ENCODE assay signal across 1 cellular context in the genomic region with DNA sequence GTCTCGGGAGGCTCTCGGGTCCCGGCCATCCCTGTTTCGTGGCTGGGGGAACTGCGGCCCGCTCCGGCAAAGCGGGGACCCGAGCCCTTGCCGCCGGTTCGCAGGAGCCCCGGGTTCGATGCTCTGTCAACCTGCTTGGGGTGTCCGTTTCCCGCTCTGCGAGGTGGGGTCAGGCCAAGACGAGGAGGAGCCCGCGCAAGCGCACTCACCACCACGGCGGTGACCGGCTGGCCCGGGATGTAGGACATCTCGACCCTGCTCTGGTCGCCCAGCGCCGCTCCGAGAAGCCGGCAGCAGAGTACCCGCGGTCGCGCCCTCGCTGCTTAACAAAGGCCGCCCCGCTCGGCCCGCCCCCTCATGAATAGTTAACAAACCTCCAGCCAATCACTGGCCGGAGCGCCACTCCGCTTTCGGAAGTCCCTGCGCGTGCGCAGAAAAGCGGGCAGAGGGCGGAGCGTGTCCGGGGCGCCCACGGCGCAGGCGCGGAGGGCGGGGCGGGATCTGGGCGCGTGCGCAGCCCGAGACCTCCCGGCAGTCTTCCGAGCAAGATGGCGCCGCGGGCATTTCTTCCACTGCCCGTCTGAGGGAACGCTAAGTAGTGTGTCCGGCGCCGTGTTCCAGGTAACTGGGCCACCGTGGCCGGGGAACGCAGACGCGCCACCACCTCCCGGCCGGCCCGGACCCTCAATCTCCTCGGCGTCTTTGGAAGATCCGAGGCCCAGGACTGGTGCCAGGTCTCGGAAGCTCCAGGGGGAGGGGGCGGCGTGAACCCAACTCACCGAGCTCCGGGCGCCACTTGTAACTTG.
TF ChIP-seq lines count a peak whose summit lies in the region.

A gene (plus strand): TSS at position 534 of the 806 bp plus-strand sequence. CDS start 335 bp downstream, outside the sequence.
A gene with protein sequence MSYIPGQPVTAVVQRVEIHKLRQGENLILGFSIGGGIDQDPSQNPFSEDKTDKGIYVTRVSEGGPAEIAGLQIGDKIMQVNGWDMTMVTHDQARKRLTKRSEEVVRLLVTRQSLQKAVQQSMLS (minus strand): TSS at position 300 of the 806 bp plus-strand sequence. CDS start 52 bp downstream, at position 248.

TF ChIP-seq in WTC11, 78 proteins besides CTCF, POLR2A, EP300 and RAD21 (continued from another document):
- TF ChIP-seq, protein P1, sequence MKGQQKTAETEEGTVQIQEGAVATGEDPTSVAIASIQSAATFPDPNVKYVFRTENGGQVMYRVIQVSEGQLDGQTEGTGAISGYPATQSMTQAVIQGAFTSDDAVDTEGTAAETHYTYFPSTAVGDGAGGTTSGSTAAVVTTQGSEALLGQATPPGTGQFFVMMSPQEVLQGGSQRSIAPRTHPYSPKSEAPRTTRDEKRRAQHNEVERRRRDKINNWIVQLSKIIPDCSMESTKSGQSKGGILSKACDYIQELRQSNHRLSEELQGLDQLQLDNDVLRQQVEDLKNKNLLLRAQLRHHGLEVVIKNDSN (CRISPR knock-in tag; IDR thresholded peaks at IDR 0.05): no peak
- TF ChIP-seq, protein P2, sequence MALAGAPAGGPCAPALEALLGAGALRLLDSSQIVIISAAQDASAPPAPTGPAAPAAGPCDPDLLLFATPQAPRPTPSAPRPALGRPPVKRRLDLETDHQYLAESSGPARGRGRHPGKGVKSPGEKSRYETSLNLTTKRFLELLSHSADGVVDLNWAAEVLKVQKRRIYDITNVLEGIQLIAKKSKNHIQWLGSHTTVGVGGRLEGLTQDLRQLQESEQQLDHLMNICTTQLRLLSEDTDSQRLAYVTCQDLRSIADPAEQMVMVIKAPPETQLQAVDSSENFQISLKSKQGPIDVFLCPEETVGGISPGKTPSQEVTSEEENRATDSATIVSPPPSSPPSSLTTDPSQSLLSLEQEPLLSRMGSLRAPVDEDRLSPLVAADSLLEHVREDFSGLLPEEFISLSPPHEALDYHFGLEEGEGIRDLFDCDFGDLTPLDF (CRISPR knock-in tag; IDR thresholded peaks at IDR 0.05): no peak
- no peak for TF ChIP-seq CREB1 (CRISPR knock-in tag; IDR thresholded peaks at IDR 0.05)
- TF ChIP-seq NFE2L1 (CRISPR knock-in tag; IDR thresholded peaks at IDR 0.05): no peak; the same call in 1 of the 2 replicates
- 0 out of 2 replicates have a peak, but pooled peaks have one; percentile 68 for TF ChIP-seq CBFB (CRISPR knock-in tag; IDR thresholded peaks at IDR 0.05; ENCODE audit: low read depth)
- TF ChIP-seq MYBL2 (CRISPR knock-in tag; IDR thresholded peaks at IDR 0.05): 0 out of 2 replicates have a peak, but pooled peaks have one; percentile 68
TF ChIP-seq in WTC11: peak in this region for 19.
